ENCODE assay signal across 13 cellular contexts in the genomic region with DNA sequence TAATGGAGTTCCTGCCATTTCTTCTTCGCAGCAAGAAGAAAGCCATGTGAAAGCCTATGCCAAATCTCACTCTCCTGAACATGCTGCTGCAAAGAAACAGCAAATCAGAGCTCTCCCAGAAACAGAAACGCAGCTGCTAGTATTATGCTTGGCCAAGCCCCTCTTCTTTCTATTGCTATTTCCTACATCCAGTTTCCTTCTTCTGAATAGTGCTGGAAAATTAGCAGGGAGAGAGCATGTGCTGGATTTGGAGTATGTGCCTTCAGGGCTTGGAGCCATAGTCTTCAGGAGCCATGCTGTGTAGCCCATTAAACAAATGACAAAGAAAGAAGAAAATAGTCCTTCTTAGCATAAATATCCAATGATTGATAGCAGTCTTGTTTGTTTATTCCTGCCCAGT.
DNase-seq lines count a peak whose midpoint lies in the region; ATAC-seq and TF ChIP-seq lines count a peak whose summit lies in the region.
"Had no signal": no experiment of that assay in that cellular context is flagged by ENCODE, and none has a peak within 500 bp of the region (broad histone marks: within the 10 kb centered on the region; RNA-seq: fewer than 3 reads in every experiment).

No MANE protein-coding gene starts in this region.

- POLR2A ChIA-PET in activated CD4-positive, alpha-beta memory T cell treated with anti-CD3 and anti-CD28 coated beads, Interleukin-2, amount 10 ng/mL, durations not matched to agents 7 days and 5 days (lab: Charles Lee) = no interaction called here

- intact Hi-C loops in right cardiac atrium (cut with DNase I) = no loop called here

- H3K4me1 Mint-ChIP-seq in activated CD4-positive, alpha-beta memory T cell treated with anti-CD3 and anti-CD28 coated beads, Interleukin-2, amount 10 ng/mL, durations not matched to agents 7 days and 5 days = no peaks in the 10 kb centered on the region
- H3K4me1 Mint-ChIP-seq: CD4-positive, CD25-positive, alpha-beta regulatory T cell had no signal

- peaks cover 2% of the 10 kb centered on the region for H3K9me3 Mint-ChIP-seq in activated CD4-positive, alpha-beta memory T cell treated with anti-CD3 and anti-CD28 coated beads, Interleukin-2, amount 10 ng/mL, durations not matched to agents 7 days and 5 days

- no peaks in the 10 kb centered on the region for H3K36me3 Mint-ChIP-seq in activated CD4-positive, alpha-beta memory T cell treated with anti-CD3 and anti-CD28 coated beads, Interleukin-2, amount 10 ng/mL, durations not matched to agents 7 days and 5 days (ENCODE audit: low read depth)
- H3K36me3 Mint-ChIP-seq: CD4-positive, CD25-positive, alpha-beta regulatory T cell had no signal

- no peak overlapping the region for H3K4me3 ChIP-seq in right cardiac atrium (ENCODE audit: low read length)

- ATAC-seq in right cardiac atrium (peak; percentile 83), GM19467 (IDR thresholded peaks at IDR 0.05; ENCODE audit: unreplicated experiment) (no peak), HG02759 (IDR thresholded peaks at IDR 0.05; ENCODE audit: unreplicated experiment) (no peak)

- no peaks in the 10 kb centered on the region for H3K27me3 ChIP-seq in right cardiac atrium (ENCODE audit: control insufficient read depth, insufficient read depth)

- H3K27me3 Mint-ChIP-seq in activated CD4-positive, alpha-beta memory T cell treated with anti-CD3 and anti-CD28 coated beads, Interleukin-2, amount 10 ng/mL, durations not matched to agents 7 days and 5 days = no peaks in the 10 kb centered on the region
- H3K27me3 Mint-ChIP-seq: CD4-positive, CD25-positive, alpha-beta regulatory T cell had no signal

- 37% methylated on average over 2 of the region's 2 CpGs for WGBS in right cardiac atrium

- H3K27ac Mint-ChIP-seq in activated CD4-positive, alpha-beta memory T cell treated with anti-CD3 and anti-CD28 coated beads, Interleukin-2, amount 10 ng/mL, durations not matched to agents 7 days and 5 days = no peak overlapping the region
- H3K27ac Mint-ChIP-seq: CD4-positive, CD25-positive, alpha-beta regulatory T cell had no signal

- H3K27ac ChIP-seq in right cardiac atrium (ENCODE audit: low read length) (no peak overlapping the region), substantia nigra (ENCODE audit: low read depth, low read length, poor library complexity, severe bottlenecking) (peak overlapping the region; percentile 89)
- H3K27ac ChIP-seq: 22Rv1 had no signal

- no peaks in the 10 kb centered on the region for H3K4me1 ChIP-seq in right cardiac atrium (ENCODE audit: control insufficient read depth, insufficient read depth, low read length)

- DNase-seq in NCI-H1092 treated with DMSO at 0.1 percent for 48 hours (lab: John Stamatoyannopoulos, UW) (peak; percentile 53), NCI-H1092 (lab: John Stamatoyannopoulos, UW) (no peak), right cardiac atrium (no peak), substantia nigra (lab: John Stamatoyannopoulos, UW) (peak in 6 of 49 donors; percentile 3 to 27 (median 15))
- DNase-seq in activated CD4-positive, alpha-beta memory T cell treated with anti-CD3 and anti-CD28 coated beads, Interleukin-2, amount 10 ng/mL, durations not matched to agents 7 days and 5 days = no peak
- DNase-seq: CD4-positive, CD25-positive, alpha-beta regulatory T cell; glutamatergic neuron; NCI-H187; T-helper 2 cell had no signal

- H3K4me3 Mint-ChIP-seq in activated CD4-positive, alpha-beta memory T cell treated with anti-CD3 and anti-CD28 coated beads, Interleukin-2, amount 10 ng/mL, durations not matched to agents 7 days and 5 days = no peak overlapping the region

- CTCF ChIA-PET in activated CD4-positive, alpha-beta memory T cell treated with anti-CD3 and anti-CD28 coated beads, Interleukin-2, amount 10 ng/mL, durations not matched to agents 7 days and 5 days (lab: Charles Lee) = no interaction called here

- no peaks in the 10 kb centered on the region for H3K9me3 ChIP-seq in right cardiac atrium (ENCODE audit: control insufficient read depth, low read length)

TF ChIP-seq in PFSK-1, 5 proteins besides CTCF, POLR2A, EP300 and RAD21:
- no peak for TF ChIP-seq SIN3A (IDR thresholded peaks at IDR 0.05; ENCODE audit: borderline replicate concordance, insufficient read depth, low read length)
- TF ChIP-seq POLR2AphosphoS5 (IDR thresholded peaks at IDR 0.05; ENCODE audit: low read depth, low read length) = 0 out of 2 replicates have a peak, but pooled peaks have one; percentile 20
- TF ChIP-seq TAF1 (IDR thresholded peaks at IDR 0.05; ENCODE audit: borderline replicate concordance, insufficient read depth, low read length) = no peak
- TF ChIP-seq, protein P1, sequence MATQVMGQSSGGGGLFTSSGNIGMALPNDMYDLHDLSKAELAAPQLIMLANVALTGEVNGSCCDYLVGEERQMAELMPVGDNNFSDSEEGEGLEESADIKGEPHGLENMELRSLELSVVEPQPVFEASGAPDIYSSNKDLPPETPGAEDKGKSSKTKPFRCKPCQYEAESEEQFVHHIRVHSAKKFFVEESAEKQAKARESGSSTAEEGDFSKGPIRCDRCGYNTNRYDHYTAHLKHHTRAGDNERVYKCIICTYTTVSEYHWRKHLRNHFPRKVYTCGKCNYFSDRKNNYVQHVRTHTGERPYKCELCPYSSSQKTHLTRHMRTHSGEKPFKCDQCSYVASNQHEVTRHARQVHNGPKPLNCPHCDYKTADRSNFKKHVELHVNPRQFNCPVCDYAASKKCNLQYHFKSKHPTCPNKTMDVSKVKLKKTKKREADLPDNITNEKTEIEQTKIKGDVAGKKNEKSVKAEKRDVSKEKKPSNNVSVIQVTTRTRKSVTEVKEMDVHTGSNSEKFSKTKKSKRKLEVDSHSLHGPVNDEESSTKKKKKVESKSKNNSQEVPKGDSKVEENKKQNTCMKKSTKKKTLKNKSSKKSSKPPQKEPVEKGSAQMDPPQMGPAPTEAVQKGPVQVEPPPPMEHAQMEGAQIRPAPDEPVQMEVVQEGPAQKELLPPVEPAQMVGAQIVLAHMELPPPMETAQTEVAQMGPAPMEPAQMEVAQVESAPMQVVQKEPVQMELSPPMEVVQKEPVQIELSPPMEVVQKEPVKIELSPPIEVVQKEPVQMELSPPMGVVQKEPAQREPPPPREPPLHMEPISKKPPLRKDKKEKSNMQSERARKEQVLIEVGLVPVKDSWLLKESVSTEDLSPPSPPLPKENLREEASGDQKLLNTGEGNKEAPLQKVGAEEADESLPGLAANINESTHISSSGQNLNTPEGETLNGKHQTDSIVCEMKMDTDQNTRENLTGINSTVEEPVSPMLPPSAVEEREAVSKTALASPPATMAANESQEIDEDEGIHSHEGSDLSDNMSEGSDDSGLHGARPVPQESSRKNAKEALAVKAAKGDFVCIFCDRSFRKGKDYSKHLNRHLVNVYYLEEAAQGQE (IDR thresholded peaks at IDR 0.05; ENCODE audit: insufficient read depth in 1 of 2, low read depth in 2 of 2, low read length in 2 of 2) = peak in 1 of 2 experiments; percentile 21; a peak in 1 of 4 replicates

Comparison
In these comparisons a context has a peak if more than half of its experiments do, and no peak if none do; other contexts are left out.
1. ATAC-seq: peak in right cardiac atrium (2 of 2); none in GM19467 (single experiment) and HG02759 (single experiment).